8 cellular contexts compared by ENCODE assay signal in genomic region chr7:142632291-142633134, GRCh38.
DNase-seq lines count a peak whose midpoint lies in the region; ATAC-seq and TF ChIP-seq lines count a peak whose summit lies in the region.

No MANE protein-coding gene starts in this region.

- TF ChIP-seq CTCF in GM06990 (IDR thresholded peaks at IDR 0.05; ENCODE audit: insufficient read depth, low read length, poor library complexity, severe bottlenecking) (peak; percentile 73), RWPE1 (conservative IDR thresholded peaks at IDR 0.05; ENCODE audit: low read depth) (peak; percentile 90)

- H3K27me3 ChIP-seq in GM06990 (replicated peaks; ENCODE audit: control insufficient read depth, insufficient read depth, low read length), result no peaks in the 10 kb centered on the region; the same call in 1 of the 2 replicates

- POLR2A ChIA-PET in RWPE1 (lab: Yijun Ruan, JAX; ENCODE audit: low non-redundant PET), result no interaction called here

- ATAC-seq in GM21825 (IDR thresholded peaks at IDR 0.05; ENCODE audit: unreplicated experiment) (peak; percentile 96), HG02870 (IDR thresholded peaks at IDR 0.05; ENCODE audit: unreplicated experiment) (no peak)

- no peak overlapping the region for H3K4me3 ChIP-seq in GM06990 (replicated peaks; ENCODE audit: low read depth, low read length)

- H3K27ac ChIP-seq in RWPE1, result no peak overlapping the region

- peak; percentile 40 for DNase-seq in GM06990 (ENCODE audit: extremely low read depth, insufficient read length)
- peak; percentile 24 for DNase-seq in KG1 (lab: John Stamatoyannopoulos, UW)
- DNase-seq in RWPE1 (ENCODE audit: low spot score), result peak; percentile 68
- peak; percentile 42 for DNase-seq in activated gamma-delta T cell treated with anti-CD3 and anti-CD28 coated beads, Interleukin-2, amount 50 U/mL, for 16 hours (ENCODE audit: low read depth)
- DNase-seq in globus pallidus (ENCODE audit: low spot score), result peak; percentile 55
- peak; percentile 76 for DNase-seq in pons (ENCODE audit: low spot score)

- no peaks in the 10 kb centered on the region for H3K36me3 ChIP-seq in GM06990 (ENCODE audit: control insufficient read depth, insufficient read depth, low read length)

- CTCF ChIA-PET in RWPE1 (lab: Yijun Ruan, JAX), result interaction anchor here (0.6 to 1.9 kb wide), 9 partner anchors 17 to 179 kb away, joined by 3 to 6 read pairs (median 3); no protein-coding TSS in a partner anchor

Comparison
In these comparisons a context has a peak if more than half of its experiments do, and no peak if none do; other contexts are left out.
1. DNase-seq: peak in every context shown above with its lines; median percentile 76 in pons; 68 in RWPE1; 55 in globus pallidus; 42 in activated gamma-delta T cell treated with anti-CD3 and anti-CD28 coated beads, Interleukin-2, amount 50 U/mL, for 16 hours; 40 in GM06990; 24 in KG1.